Comparison of ENCODE assay signal across 8 cellular contexts in the genomic region with DNA sequence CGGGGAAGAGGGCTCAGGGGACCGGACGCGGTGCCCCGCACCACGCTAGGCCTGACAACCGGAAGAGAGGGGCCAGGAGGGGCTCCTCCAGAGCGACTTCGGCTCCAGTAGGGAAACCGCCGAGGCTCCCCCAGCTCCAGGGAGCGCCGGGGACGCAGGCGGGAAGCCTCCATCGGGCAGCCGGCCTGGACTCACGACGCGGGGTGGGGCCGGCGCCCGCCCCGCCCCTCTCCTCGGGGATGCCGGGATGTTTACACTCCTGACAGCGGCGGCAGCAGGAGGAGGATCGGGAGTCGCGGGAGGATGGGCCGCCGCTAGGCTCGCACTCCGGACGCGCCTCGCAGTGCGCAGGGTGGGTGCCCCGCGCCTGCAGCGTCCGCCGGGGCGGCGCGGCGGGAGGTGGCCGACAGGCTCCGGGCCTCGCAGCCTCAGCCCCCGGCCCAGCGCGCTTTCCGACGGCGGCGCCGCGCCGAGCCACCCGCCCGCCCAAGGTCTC.
A peak's percentile ranks its signal among the peaks of the same experiment; 100 is the strongest.
DNase-seq lines count a peak whose midpoint lies in the region; ATAC-seq lines count a peak whose summit lies in the region.

NEK7 (plus strand) TSS at position 254 of the 496 bp plus-strand sequence. CDS start 75,583 bp downstream, outside the sequence.

- intact Hi-C loops in dendritic cell treated with granulocyte-macrophage colony-stimulating factor and Interleukin-4, amounts not matched to agents 40 ng/mL and 50 ng/mL, for 4 days (cut with micrococcal nuclease) = loop anchor here (5.0 to 10.0 kb wide), 3 partner anchors 76 to 308 kb away; partner anchors contain the start of gene LHX9

- H3K4me1 ChIP-seq in BLaER1 = peaks cover 22% of the 10 kb centered on the region

- DNase-seq in GM19238 (ENCODE audit: insufficient read length, low spot score) (peak; percentile 51), NCI-H510A treated with DMSO at 0.1 percent for 48 hours (lab: John Stamatoyannopoulos, UW) (peak; percentile 78), left kidney (ENCODE audit: low read depth, low spot score) (peak; percentile 95)
- DNase-seq in activated CD4-positive, alpha-beta T cell treated with anti-CD3 and anti-CD28 coated beads for 48 hours = peak; percentile 76
- DNase-seq in stimulated activated CD4-positive, alpha-beta T cell treated with anti-CD3 and anti-CD28 coated beads, Interleukin-2, amount 100 ng/mL, for 24 hours = peak; percentile 72 to 77

- peak within 1 kb of the TSS; percentile 88 for H3K27ac ChIP-seq in BLaER1

- H4K20me1 ChIP-seq in BLaER1 = no peaks in the 10 kb centered on the region; the same call in 1 of the 2 replicates

- peak within 1 kb of the TSS; percentile 95 for H3K4me2 ChIP-seq in BLaER1

- no peaks in the 10 kb centered on the region for H3K36me3 ChIP-seq in BLaER1

- H3K4me3 ChIP-seq in BLaER1 = peak within 1 kb of the TSS; percentile 98

- no peaks in the 10 kb centered on the region for H3K9me3 ChIP-seq in BLaER1

- H3K36me3 Mint-ChIP-seq in dendritic cell treated with granulocyte-macrophage colony-stimulating factor and Interleukin-4, amounts not matched to agents 40 ng/mL and 50 ng/mL, for 4 days (ENCODE audit: low read depth) = peaks cover 17% of the 10 kb centered on the region

- H3K9ac ChIP-seq in BLaER1 = peak within 1 kb of the TSS; percentile 89

- peak; percentile 57 for ATAC-seq in HG03432 (IDR thresholded peaks at IDR 0.05; ENCODE audit: unreplicated experiment)

- H3K4me1 Mint-ChIP-seq in dendritic cell treated with granulocyte-macrophage colony-stimulating factor and Interleukin-4, amounts not matched to agents 40 ng/mL and 50 ng/mL, for 4 days (ENCODE audit: low read depth) = peaks cover 44% of the 10 kb centered on the region

- peak within 1 kb of the TSS; percentile 93 for H3K27ac Mint-ChIP-seq in dendritic cell treated with granulocyte-macrophage colony-stimulating factor and Interleukin-4, amounts not matched to agents 40 ng/mL and 50 ng/mL, for 4 days

- H3K4me3 Mint-ChIP-seq in dendritic cell treated with granulocyte-macrophage colony-stimulating factor and Interleukin-4, amounts not matched to agents 40 ng/mL and 50 ng/mL, for 4 days = peak within 1 kb of the TSS; percentile 93

- H3K9me3 Mint-ChIP-seq in dendritic cell treated with granulocyte-macrophage colony-stimulating factor and Interleukin-4, amounts not matched to agents 40 ng/mL and 50 ng/mL, for 4 days = no peaks in the 10 kb centered on the region

- H3K27me3 Mint-ChIP-seq in dendritic cell treated with granulocyte-macrophage colony-stimulating factor and Interleukin-4, amounts not matched to agents 40 ng/mL and 50 ng/mL, for 4 days = no peaks in the 10 kb centered on the region

- no peaks in the 10 kb centered on the region for H3K27me3 ChIP-seq in BLaER1

Comparison
In these comparisons a context has a peak if more than half of its experiments do, and no peak if none do; other contexts are left out.
1. Peak in every context shown above with its lines: DNase-seq, ATAC-seq, H3K4me3 ChIP-seq and H3K27ac ChIP-seq.